In genomic region chr6:79413562-79414002, GRCh38 we compare ENCODE assay signal across 16 cellular contexts.
DNase-seq lines count a peak whose midpoint lies in the region; ATAC-seq and TF ChIP-seq lines count a peak whose summit lies in the region.
"Had no signal": no experiment of that assay in that cellular context is flagged by ENCODE, and none has a peak within 500 bp of the region (broad histone marks: within the 10 kb centered on the region; RNA-seq: fewer than 3 reads in every experiment).

No MANE protein-coding gene starts in this region.

- no peak for TF ChIP-seq CTCF in AG09319 (IDR thresholded peaks at IDR 0.05; ENCODE audit: low read depth, low read length)
- no peak for TF ChIP-seq CTCF in choroid plexus epithelial cell (conservative IDR thresholded peaks at IDR 0.05; ENCODE audit: low read depth, low read length)
- TF ChIP-seq CTCF in ascending aorta (IDR thresholded peaks at IDR 0.05), result no peak
- TF ChIP-seq CTCF in smooth muscle cell (IDR thresholded peaks at IDR 0.05; ENCODE audit: borderline replicate concordance, insufficient read depth, poor library complexity, severe bottlenecking), result no peak

- H3K4me2 ChIP-seq in smooth muscle cell, result no peak overlapping the region

- H3K79me2 ChIP-seq in smooth muscle cell (ENCODE audit: low read depth), result no peaks in the 10 kb centered on the region

- H3K4me3 ChIP-seq in choroid plexus epithelial cell (ENCODE audit: low read depth, low read length) (no peak overlapping the region), ascending aorta (no peak overlapping the region), smooth muscle cell (no peak overlapping the region)
- H3K4me3 ChIP-seq: GM12878 had no signal

- DNase-seq in AG09319 (ENCODE audit: extremely low read depth, low read depth), result peak; percentile 36
- DNase-seq in LoVo (ENCODE audit: low spot score), result peak; percentile 28
- peak; percentile 87 for DNase-seq in choroid plexus epithelial cell (ENCODE audit: low read depth)
- peak; percentile 12 for DNase-seq in left kidney (ENCODE audit: low read depth, low spot score)
- no peak for DNase-seq in middle frontal gyrus (ENCODE audit: extremely low spot score, low spot score)
- DNase-seq in ascending aorta (ENCODE audit: low spot score in 2 of 2), result no peak
- DNase-seq in smooth muscle cell (lab: John Stamatoyannopoulos, UW; ENCODE audit: unreplicated experiment), result no peak
- DNase-seq: activated CD8-positive, alpha-beta T cell treated with anti-CD3 and anti-CD28 coated beads, Interleukin-2, amount 10 ng/mL, durations not matched to agents 7 days and 5 days; midbrain; NCI-H2171 treated with DMSO at 0.1 percent for 48 hours; posterior cingulate gyrus; stimulated activated CD4-positive, alpha-beta T cell treated with anti-CD3 and anti-CD28 coated beads, Interleukin-2, amount 100 ng/mL, for 48 hours; stimulated activated naive CD4-positive, alpha-beta T cell treated with Interleukin-2 at 50 U/mL for 16 hours had no signal

- H3F3A ChIP-seq in smooth muscle cell (ENCODE audit: low read depth), result no peaks in the 10 kb centered on the region

- H2AFZ ChIP-seq in smooth muscle cell (ENCODE audit: low read depth), result no peak overlapping the region

- H4K20me1 ChIP-seq in smooth muscle cell (ENCODE audit: low read depth), result no peaks in the 10 kb centered on the region

- H3K36me3 ChIP-seq in ascending aorta, result no peaks in the 10 kb centered on the region
- H3K36me3 ChIP-seq in smooth muscle cell (ENCODE audit: low read depth), result no peaks in the 10 kb centered on the region

- no peak overlapping the region for H3K9ac ChIP-seq in smooth muscle cell (ENCODE audit: low read depth)

- H3K9me3 ChIP-seq in ascending aorta (no peaks in the 10 kb centered on the region), smooth muscle cell (replicated peaks; ENCODE audit: low read depth) (no peaks in the 10 kb centered on the region)

- intact Hi-C loops in ascending aorta (cut with DNase I), result no loop called here

- H3K27ac ChIP-seq in ascending aorta, result no peak overlapping the region
- H3K27ac ChIP-seq in smooth muscle cell (ENCODE audit: low read depth), result no peak overlapping the region

- no peak for ATAC-seq in HG02973 (IDR thresholded peaks at IDR 0.05; ENCODE audit: unreplicated experiment)
- ATAC-seq: activated CD8-positive, alpha-beta T cell treated with anti-CD3 and anti-CD28 coated beads, Interleukin-2, amount 10 ng/mL, durations not matched to agents 7 days and 5 days; GM12878; HCT116 had no signal

- H3K4me1 ChIP-seq in ascending aorta (no peaks in the 10 kb centered on the region), smooth muscle cell (ENCODE audit: low read depth) (peaks cover 17% of the 10 kb centered on the region)

- no peaks in the 10 kb centered on the region for H3K27me3 ChIP-seq in ascending aorta
- H3K27me3 ChIP-seq in smooth muscle cell (ENCODE audit: low read depth), result no peaks in the 10 kb centered on the region

- WGBS in smooth muscle cell (ENCODE audit: low lambda C conversion rate), result 38% methylated on average over 2 of the region's 2 CpGs

Comparison
In these comparisons a context has a peak if more than half of its experiments do, and no peak if none do; other contexts are left out.
1. DNase-seq: peak in AG09319 (single experiment), LoVo (single experiment), choroid plexus epithelial cell (single experiment) and left kidney (single experiment); none in middle frontal gyrus (single experiment), ascending aorta (0 of 2) and smooth muscle cell (single experiment).